Comparison of ENCODE assay signal across 8 cellular contexts in the genomic region with DNA sequence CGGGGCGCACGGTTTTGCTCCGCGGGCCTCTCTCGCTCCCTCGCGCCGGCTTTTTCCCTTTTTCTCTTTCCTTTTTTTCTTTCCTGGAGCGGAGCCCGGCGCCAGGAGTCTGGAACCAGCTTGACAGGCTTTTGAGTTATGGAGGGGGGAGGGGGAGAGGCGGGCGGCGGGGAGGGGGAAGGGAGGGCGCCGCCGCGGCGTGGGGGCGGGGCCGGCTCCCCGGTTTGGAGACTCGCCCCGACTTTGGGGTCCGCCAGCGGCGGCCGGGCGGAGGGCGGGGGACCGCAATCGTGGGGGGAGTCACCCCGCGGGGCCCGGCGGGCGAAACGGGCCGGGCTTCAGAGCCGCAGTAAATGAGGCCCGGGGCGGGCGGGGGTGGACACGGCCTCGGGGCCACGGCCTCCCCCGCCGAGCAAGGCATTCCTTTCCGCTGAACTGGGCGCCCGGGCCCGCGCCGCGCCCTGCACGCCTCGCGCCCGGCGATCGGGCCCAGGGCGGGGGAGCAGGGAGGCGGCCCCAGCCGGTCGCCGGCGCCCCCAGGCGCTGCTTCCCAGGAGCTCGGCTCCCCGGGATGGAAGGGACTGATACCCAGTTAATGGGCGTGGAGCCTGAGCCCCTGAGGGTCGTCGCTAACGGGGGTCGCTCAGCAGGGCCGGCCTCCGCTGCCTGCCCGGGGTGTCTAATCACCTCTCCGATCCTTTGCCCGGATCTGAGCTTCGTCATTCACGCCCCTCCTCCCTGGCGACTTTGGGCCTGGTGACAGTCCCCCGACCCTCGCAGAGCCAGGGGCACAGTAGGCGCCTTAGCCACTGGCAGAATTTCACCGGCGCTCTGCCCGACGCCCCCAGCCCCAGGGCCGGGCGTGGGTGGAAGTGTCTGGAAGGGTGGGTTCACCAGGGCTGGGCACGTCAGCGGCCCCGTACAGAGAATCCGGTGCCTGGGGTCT.
DNase-seq lines count a peak whose midpoint lies in the region; ATAC-seq and TF ChIP-seq lines count a peak whose summit lies in the region.

No MANE protein-coding gene starts in this region.

- peak; percentile 79 for ATAC-seq in gastroesophageal sphincter
- ATAC-seq in HG03442 (IDR thresholded peaks at IDR 0.05; ENCODE audit: unreplicated experiment): no peak

- H3K36me3 ChIP-seq in gastroesophageal sphincter: no peaks in the 10 kb centered on the region
- no peaks in the 10 kb centered on the region for H3K36me3 ChIP-seq in vagina

- TF ChIP-seq EP300 in gastroesophageal sphincter (IDR thresholded peaks at IDR 0.05): no peak

- H3K27ac Mint-ChIP-seq in activated naive CD8-positive, alpha-beta T cell: peak overlapping the region; percentile 61
- peak overlapping the region; percentile 99 to 100 (median 99) for H3K27ac Mint-ChIP-seq in nephron

- peak overlapping the region; percentile 95 to 100 (median 98) for H3K27ac ChIP-seq in gastroesophageal sphincter
- peak overlapping the region; percentile 99 for H3K27ac ChIP-seq in vagina

- H3K27me3 ChIP-seq in gastroesophageal sphincter: no peaks in the 10 kb centered on the region
- no peaks in the 10 kb centered on the region for H3K27me3 ChIP-seq in vagina

- TF ChIP-seq POLR2A in gastroesophageal sphincter (IDR thresholded peaks at IDR 0.05) (peak; percentile 64 to 80), vagina (IDR thresholded peaks at IDR 0.05) (peak in 1 of 2 donors; percentile 16)

- no peaks in the 10 kb centered on the region for H3K36me3 Mint-ChIP-seq in activated naive CD8-positive, alpha-beta T cell
- H3K36me3 Mint-ChIP-seq in nephron (ENCODE audit: low read depth): no peaks in the 10 kb centered on the region

- H3K4me1 ChIP-seq in gastroesophageal sphincter (peaks cover 4 to 88% (median 59%) of the 10 kb centered on the region in 3 donors), vagina (peaks cover 91% of the 10 kb centered on the region)

- no peaks in the 10 kb centered on the region for H3K9me3 Mint-ChIP-seq in activated naive CD8-positive, alpha-beta T cell (ENCODE audit: low read depth)
- H3K9me3 Mint-ChIP-seq in nephron: no peaks in the 10 kb centered on the region

- DNase-seq in NCI-H2081 (lab: John Stamatoyannopoulos, UW): peak; percentile 56 to 62
- no peak for DNase-seq in NCI-H2081 treated with DMSO at 0.1 percent for 48 hours (lab: John Stamatoyannopoulos, UW)
- peak; percentile 45 for DNase-seq in NCI-H446 treated with DMSO at 0.1 percent for 48 hours (lab: John Stamatoyannopoulos, UW)
- no peak for DNase-seq in vagina (ENCODE audit: extremely low spot score in 2 of 2)

- H3K9me3 ChIP-seq in gastroesophageal sphincter (no peaks in the 10 kb centered on the region), vagina (no peaks in the 10 kb centered on the region)

- peak overlapping the region; percentile 68 for H3K4me3 Mint-ChIP-seq in activated naive CD8-positive, alpha-beta T cell
- H3K4me3 Mint-ChIP-seq in nephron: peak overlapping the region; percentile 73 to 82 (median 77)

- H3K27me3 Mint-ChIP-seq in activated naive CD8-positive, alpha-beta T cell: no peaks in the 10 kb centered on the region
- H3K27me3 Mint-ChIP-seq in nephron (ENCODE audit: low read depth): peaks cover 3% of the 10 kb centered on the region

- no peak for TF ChIP-seq CTCF in gastroesophageal sphincter (IDR thresholded peaks at IDR 0.05)
- TF ChIP-seq CTCF in nephron (IDR thresholded peaks at IDR 0.05; ENCODE audit: unreplicated experiment in 3 of 3): peak in 1 of 3 experiments; percentile 13
- no peak for TF ChIP-seq CTCF in vagina (IDR thresholded peaks at IDR 0.05)

- intact Hi-C loops in vagina (cut with DNase I): loop anchor here (2.0 to 5.0 kb wide), 6 partner anchors 70 to 342 kb away; a partner anchor contains a TSS

- H3K4me3 ChIP-seq in gastroesophageal sphincter: peak overlapping the region; percentile 36 to 74
- peak overlapping the region; percentile 54 to 75 for H3K4me3 ChIP-seq in vagina

- WGBS in gastroesophageal sphincter (ENCODE audit: low coverage in 1 of 2), 2 donors: 0% methylated on average over 1 to 7 of the region's 97 CpGs

- H3K4me1 Mint-ChIP-seq in activated naive CD8-positive, alpha-beta T cell (ENCODE audit: low read depth): peaks cover 36% of the 10 kb centered on the region
- peaks cover 74% of the 10 kb centered on the region for H3K4me1 Mint-ChIP-seq in nephron

Comparison
In these comparisons a context has a peak if more than half of its experiments do, and no peak if none do; other contexts are left out.
1. DNase-seq: peak in NCI-H2081 (2 of 2) and NCI-H446 treated with DMSO at 0.1 percent for 48 hours (single experiment); none in NCI-H2081 treated with DMSO at 0.1 percent for 48 hours (single experiment) and vagina (0 of 2).